Comparison of ENCODE assay signal across 8 cellular contexts in the genomic region with DNA sequence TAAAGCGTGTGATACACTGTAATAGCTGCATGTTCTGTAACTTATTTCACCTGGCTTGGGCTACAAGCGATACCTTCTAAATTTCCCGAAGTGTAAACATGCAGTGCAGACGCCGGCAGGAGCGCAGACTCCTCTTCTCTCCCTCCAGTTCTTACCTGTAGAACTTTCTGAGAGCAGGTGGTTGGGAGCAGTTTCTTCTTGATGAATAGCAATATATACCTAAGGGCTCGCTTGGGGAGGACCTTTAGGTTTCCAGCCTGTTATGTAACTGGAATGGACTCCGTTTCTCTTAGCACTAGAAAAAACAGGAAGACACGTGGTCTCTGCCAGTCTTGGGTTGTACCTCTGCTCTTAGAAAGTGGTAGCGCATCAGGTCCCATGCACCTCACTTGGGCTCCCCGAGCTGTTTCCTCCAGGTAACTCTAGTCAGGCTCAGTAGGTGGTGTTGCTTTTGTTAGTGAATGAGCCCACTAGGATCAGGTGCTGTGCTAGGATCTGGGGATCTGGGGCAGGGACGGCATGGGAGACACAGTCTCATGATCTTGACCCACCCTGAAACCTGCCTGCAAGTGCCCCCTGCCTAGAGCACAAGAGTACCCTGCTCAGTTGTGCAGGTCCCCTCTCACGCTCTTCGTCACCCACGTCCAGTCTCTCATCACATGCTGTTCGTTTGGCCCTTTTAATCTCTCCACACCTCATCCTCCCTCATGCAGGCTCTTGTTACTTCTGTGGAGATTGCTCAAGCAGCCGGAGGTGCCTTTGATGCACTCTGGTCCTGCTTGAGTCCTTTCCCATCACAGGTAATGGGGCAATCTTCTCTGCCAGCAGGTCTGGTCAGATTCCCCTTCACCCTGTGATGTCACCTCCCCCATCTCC. TPM values are rescaled to one million over a fixed set of nuclear protein-coding genes. Genes with fewer than 3 reads are reported as not detected.
DNase-seq lines count a peak whose midpoint lies in the region; ATAC-seq and TF ChIP-seq lines count a peak whose summit lies in the region.

No MANE protein-coding gene starts in this region.

- H3K23ac ChIP-seq in mesenchymal stem cell (ENCODE audit: low read length in 2 of 2): peak overlapping the region in 1 of 2 experiments; percentile 75

- no peak overlapping the region for H2AFZ ChIP-seq in mesenchymal stem cell (ENCODE audit: low read depth, low read length)

- H2BK12ac ChIP-seq in mesenchymal stem cell (ENCODE audit: low read length in 2 of 2): no peak overlapping the region

- H3K27me3 ChIP-seq in A673 (replicated peaks; ENCODE audit: insufficient read depth, low read depth, low read length, poor library complexity): no peaks in the 10 kb centered on the region
- H3K27me3 ChIP-seq in HUES64 (ENCODE audit: insufficient read depth, low read length): peaks cover 4% of the 10 kb centered on the region; the same call in 1 of the 2 replicates
- H3K27me3 ChIP-seq in mesenchymal stem cell (ENCODE audit: control insufficient read depth in 1 of 2, insufficient read depth in 1 of 2, low read length in 2 of 2): no peaks in the 10 kb centered on the region

- no peaks in the 10 kb centered on the region for H3K9me3 Mint-ChIP-seq in activated naive CD8-positive, alpha-beta T cell treated with anti-CD3 and anti-CD28 coated beads for 36 hours

- no peak overlapping the region for H2BK5ac ChIP-seq in mesenchymal stem cell (ENCODE audit: low read depth, low read length, poor library complexity, severe bottlenecking)

- 88% methylated on average over 17 of the region's 17 CpGs for WGBS in HUES64
- 80% methylated on average over 17 of the region's 17 CpGs for WGBS in mesenchymal stem cell

- H3K79me1 ChIP-seq in mesenchymal stem cell (replicated peaks; ENCODE audit: low read length, poor library complexity, severe bottlenecking): peaks cover 2% of the 10 kb centered on the region

- DNase-seq in A673 (ENCODE audit: low spot score) (no peak), mesenchymal stem cell (no peak), NCI-H82 treated with DMSO at 0.1 percent for 48 hours (lab: John Stamatoyannopoulos, UW; ENCODE audit: unreplicated experiment) (no peak), AG08396 (ENCODE audit: low spot score) (no peak), DMS153 treated with DMSO at 0.1 percent for 48 hours (lab: John Stamatoyannopoulos, UW; ENCODE audit: unreplicated experiment) (no peak)
- DNase-seq in activated naive CD8-positive, alpha-beta T cell treated with anti-CD3 and anti-CD28 coated beads for 36 hours: no peak

- no peak overlapping the region for H2AK5ac ChIP-seq in mesenchymal stem cell (ENCODE audit: low read length, severe bottlenecking)

- H3K27ac Mint-ChIP-seq in activated naive CD8-positive, alpha-beta T cell treated with anti-CD3 and anti-CD28 coated beads for 36 hours: no peak overlapping the region

- H3K9me3 ChIP-seq in A673 (ENCODE audit: low read depth, low read length, poor library complexity, severe bottlenecking): no peaks in the 10 kb centered on the region
- H3K9me3 ChIP-seq in HUES64 (ENCODE audit: insufficient read depth, low read depth, low read length): no peaks in the 10 kb centered on the region
- H3K9me3 ChIP-seq in mesenchymal stem cell (ENCODE audit: control insufficient read depth, low read length): no peaks in the 10 kb centered on the region

- no peak for ATAC-seq in HG02840 (IDR thresholded peaks at IDR 0.05; ENCODE audit: low FRiP score, unreplicated experiment)

- H4K8ac ChIP-seq in mesenchymal stem cell (ENCODE audit: low read length): no peak overlapping the region

- H3K14ac ChIP-seq in mesenchymal stem cell (ENCODE audit: low read length in 2 of 2): peak overlapping the region in 1 of 2 experiments; percentile 77

- no peak for TF ChIP-seq CTCF in A673 (conservative IDR thresholded peaks at IDR 0.05; ENCODE audit: low read depth, low read length)

- H3K18ac ChIP-seq in mesenchymal stem cell (ENCODE audit: low read depth in 1 of 2, low read length in 2 of 2): no peak overlapping the region

- POLR2A ChIA-PET in A673 (lab: Charles Lee; ENCODE audit: low non-redundant PET): no interaction called here

- BruUV-seq in A673 (replicated peaks; lab: Mats Ljungman, UMichigan): no TSS peak

- CTCF ChIA-PET in A673 (lab: Charles Lee): no interaction called here

- no peak overlapping the region for H2BK15ac ChIP-seq in mesenchymal stem cell (ENCODE audit: low read depth, poor library complexity, severe bottlenecking)

- H3K4me2 ChIP-seq in mesenchymal stem cell (ENCODE audit: low read length, poor library complexity, severe bottlenecking): peak overlapping the region; percentile 6

- H4K91ac ChIP-seq in mesenchymal stem cell (ENCODE audit: low read length): no peak overlapping the region

- H3K36me3 ChIP-seq in A673 (ENCODE audit: insufficient read depth, low read length, poor library complexity, severe bottlenecking) (peaks cover 2% of the 10 kb centered on the region), HUES64 (ENCODE audit: insufficient read depth, low read length) (no peaks in the 10 kb centered on the region; the same call in none of the 2 replicates), mesenchymal stem cell (ENCODE audit: control insufficient read depth in 1 of 2, insufficient read depth in 2 of 2, low read depth in 1 of 2, low read length in 2 of 2) (peaks cover 0 to 23% of the 10 kb centered on the region in 2 experiments)

- peak overlapping the region; percentile 80 for H3K4me3 ChIP-seq in A673 (ENCODE audit: low read depth, low read length, poor library complexity, severe bottlenecking)
- H3K4me3 ChIP-seq in HUES64 (ENCODE audit: low read length): peak overlapping the region; percentile 76
- H3K4me3 ChIP-seq in mesenchymal stem cell (ENCODE audit: insufficient read depth in 1 of 2, low read depth in 1 of 2, low read length in 2 of 2): peak overlapping the region in 1 of 2 experiments; percentile 88

- H3K4me1 Mint-ChIP-seq in activated naive CD8-positive, alpha-beta T cell treated with anti-CD3 and anti-CD28 coated beads for 36 hours: peaks cover 56% of the 10 kb centered on the region

- H2BK120ac ChIP-seq in mesenchymal stem cell (ENCODE audit: low read depth, low read length): no peak overlapping the region

- H3K4me3 Mint-ChIP-seq in activated naive CD8-positive, alpha-beta T cell treated with anti-CD3 and anti-CD28 coated beads for 36 hours: peak overlapping the region; percentile 86

- H3K4ac ChIP-seq in mesenchymal stem cell (ENCODE audit: low read depth in 1 of 2, low read length in 2 of 2): no peak overlapping the region

- intact Hi-C loops in A673 (cut with micrococcal nuclease; ENCODE audit: unreplicated experiment): no loop called here

- H3K9ac ChIP-seq in HUES64 (ENCODE audit: low read depth, low read length) (no peak overlapping the region), mesenchymal stem cell (ENCODE audit: low read length) (peak overlapping the region; percentile 88)

- H3K36me3 Mint-ChIP-seq in activated naive CD8-positive, alpha-beta T cell treated with anti-CD3 and anti-CD28 coated beads for 36 hours: peaks cover 32% of the 10 kb centered on the region

- H3K27ac ChIP-seq in A673 (ENCODE audit: low read depth, low read length, poor library complexity, severe bottlenecking): no peak overlapping the region
- no peak overlapping the region for H3K27ac ChIP-seq in HUES64 (ENCODE audit: low read depth, low read length)
- no peak overlapping the region for H3K27ac ChIP-seq in mesenchymal stem cell (ENCODE audit: low read length, poor library complexity, severe bottlenecking)

- H3K4me1 ChIP-seq in A673 (ENCODE audit: insufficient read depth, low read length, poor library complexity, severe bottlenecking): peaks cover 8% of the 10 kb centered on the region
- peaks cover 25% of the 10 kb centered on the region for H3K4me1 ChIP-seq in HUES64 (ENCODE audit: insufficient read depth, low read length)
- H3K4me1 ChIP-seq in mesenchymal stem cell (ENCODE audit: control insufficient read depth, insufficient read depth, low read depth, low read length): peaks cover 32% of the 10 kb centered on the region

- no peaks in the 10 kb centered on the region for H3K27me3 Mint-ChIP-seq in activated naive CD8-positive, alpha-beta T cell treated with anti-CD3 and anti-CD28 coated beads for 36 hours

RNA-seq across cellular contexts. Expression of gene TENT4A, which starts 2.8 kb away (rescaled TPM):
- total RNA-seq in A673 (2021): 51.7 and 57.1 TPM in 2 replicates
- 12.8 TPM for polyA plus RNA-seq in HUES64 (2013, experiment 1 of 2)
- polyA plus RNA-seq in HUES64 (2013, experiment 2 of 2): 14.6 TPM
- 10 to 100 TPM; 28.2 to 30.7 TPM for total RNA-seq in activated naive CD8-positive, alpha-beta T cell treated with anti-CD3 and anti-CD28 coated beads for 36 hours
- polyA plus RNA-seq in mesenchymal stem cell (2013, experiment 1 of 2): 18.7 TPM
- polyA plus RNA-seq in mesenchymal stem cell (2013, experiment 2 of 2): 19.1 TPM
